Comparison of ENCODE assay signal across 2 cellular contexts in genomic region chr20:63167026-63167917, GRCh38.
TF ChIP-seq lines count a peak whose summit lies in the region.

No MANE protein-coding gene starts in this region.

TF ChIP-seq in HCT116, 20 proteins besides CTCF, POLR2A, EP300 and RAD21:
- TF ChIP-seq EGR1 (IDR thresholded peaks at IDR 0.05; ENCODE audit: low read depth): no peak
- TF ChIP-seq SRF (IDR thresholded peaks at IDR 0.05; ENCODE audit: low read depth): no peak
- TF ChIP-seq ELF1 (IDR thresholded peaks at IDR 0.05; ENCODE audit: borderline replicate concordance, low read depth): no peak
- TF ChIP-seq, protein P1, sequence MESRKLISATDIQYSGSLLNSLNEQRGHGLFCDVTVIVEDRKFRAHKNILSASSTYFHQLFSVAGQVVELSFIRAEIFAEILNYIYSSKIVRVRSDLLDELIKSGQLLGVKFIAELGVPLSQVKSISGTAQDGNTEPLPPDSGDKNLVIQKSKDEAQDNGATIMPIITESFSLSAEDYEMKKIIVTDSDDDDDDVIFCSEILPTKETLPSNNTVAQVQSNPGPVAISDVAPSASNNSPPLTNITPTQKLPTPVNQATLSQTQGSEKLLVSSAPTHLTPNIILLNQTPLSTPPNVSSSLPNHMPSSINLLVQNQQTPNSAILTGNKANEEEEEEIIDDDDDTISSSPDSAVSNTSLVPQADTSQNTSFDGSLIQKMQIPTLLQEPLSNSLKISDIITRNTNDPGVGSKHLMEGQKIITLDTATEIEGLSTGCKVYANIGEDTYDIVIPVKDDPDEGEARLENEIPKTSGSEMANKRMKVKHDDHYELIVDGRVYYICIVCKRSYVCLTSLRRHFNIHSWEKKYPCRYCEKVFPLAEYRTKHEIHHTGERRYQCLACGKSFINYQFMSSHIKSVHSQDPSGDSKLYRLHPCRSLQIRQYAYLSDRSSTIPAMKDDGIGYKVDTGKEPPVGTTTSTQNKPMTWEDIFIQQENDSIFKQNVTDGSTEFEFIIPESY (IDR thresholded peaks at IDR 0.05; ENCODE audit: extremely low read depth, insufficient replicate concordance, low read length): no peak
- TF ChIP-seq FOSL1 (IDR thresholded peaks at IDR 0.05; ENCODE audit: low read depth): no peak
- TF ChIP-seq, protein P2, sequence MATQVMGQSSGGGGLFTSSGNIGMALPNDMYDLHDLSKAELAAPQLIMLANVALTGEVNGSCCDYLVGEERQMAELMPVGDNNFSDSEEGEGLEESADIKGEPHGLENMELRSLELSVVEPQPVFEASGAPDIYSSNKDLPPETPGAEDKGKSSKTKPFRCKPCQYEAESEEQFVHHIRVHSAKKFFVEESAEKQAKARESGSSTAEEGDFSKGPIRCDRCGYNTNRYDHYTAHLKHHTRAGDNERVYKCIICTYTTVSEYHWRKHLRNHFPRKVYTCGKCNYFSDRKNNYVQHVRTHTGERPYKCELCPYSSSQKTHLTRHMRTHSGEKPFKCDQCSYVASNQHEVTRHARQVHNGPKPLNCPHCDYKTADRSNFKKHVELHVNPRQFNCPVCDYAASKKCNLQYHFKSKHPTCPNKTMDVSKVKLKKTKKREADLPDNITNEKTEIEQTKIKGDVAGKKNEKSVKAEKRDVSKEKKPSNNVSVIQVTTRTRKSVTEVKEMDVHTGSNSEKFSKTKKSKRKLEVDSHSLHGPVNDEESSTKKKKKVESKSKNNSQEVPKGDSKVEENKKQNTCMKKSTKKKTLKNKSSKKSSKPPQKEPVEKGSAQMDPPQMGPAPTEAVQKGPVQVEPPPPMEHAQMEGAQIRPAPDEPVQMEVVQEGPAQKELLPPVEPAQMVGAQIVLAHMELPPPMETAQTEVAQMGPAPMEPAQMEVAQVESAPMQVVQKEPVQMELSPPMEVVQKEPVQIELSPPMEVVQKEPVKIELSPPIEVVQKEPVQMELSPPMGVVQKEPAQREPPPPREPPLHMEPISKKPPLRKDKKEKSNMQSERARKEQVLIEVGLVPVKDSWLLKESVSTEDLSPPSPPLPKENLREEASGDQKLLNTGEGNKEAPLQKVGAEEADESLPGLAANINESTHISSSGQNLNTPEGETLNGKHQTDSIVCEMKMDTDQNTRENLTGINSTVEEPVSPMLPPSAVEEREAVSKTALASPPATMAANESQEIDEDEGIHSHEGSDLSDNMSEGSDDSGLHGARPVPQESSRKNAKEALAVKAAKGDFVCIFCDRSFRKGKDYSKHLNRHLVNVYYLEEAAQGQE (IDR thresholded peaks at IDR 0.05; ENCODE audit: low read depth): no peak
- no peak for TF ChIP-seq SIN3A (IDR thresholded peaks at IDR 0.05; ENCODE audit: low read depth)
- TF ChIP-seq YY1 (IDR thresholded peaks at IDR 0.05; ENCODE audit: extremely low read depth, insufficient replicate concordance, low read depth, low read length): no peak
- TF ChIP-seq POLR2AphosphoS5 (IDR thresholded peaks at IDR 0.05; ENCODE audit: low read depth, low read length): no peak
- no peak for TF ChIP-seq TCF7L2 (IDR thresholded peaks at IDR 0.05; ENCODE audit: borderline replicate concordance, extremely low read depth, insufficient read depth, insufficient read length)
- no peak for TF ChIP-seq ZNF274 (IDR thresholded peaks at IDR 0.05; ENCODE audit: low read depth, low read length)
- TF ChIP-seq EZH2phosphoT487 (IDR thresholded peaks at IDR 0.05; ENCODE audit: borderline replicate concordance): no peak
- TF ChIP-seq SP1 (IDR thresholded peaks at IDR 0.05; ENCODE audit: low read depth): no peak
- no peak for TF ChIP-seq CBX3 (IDR thresholded peaks at IDR 0.05; ENCODE audit: low read depth)
- no peak for TF ChIP-seq EZH2 (IDR thresholded peaks at IDR 0.05)
- TF ChIP-seq ATF3 (IDR thresholded peaks at IDR 0.05): no peak
- TF ChIP-seq JUND (IDR thresholded peaks at IDR 0.05): no peak
- TF ChIP-seq, protein P3, sequence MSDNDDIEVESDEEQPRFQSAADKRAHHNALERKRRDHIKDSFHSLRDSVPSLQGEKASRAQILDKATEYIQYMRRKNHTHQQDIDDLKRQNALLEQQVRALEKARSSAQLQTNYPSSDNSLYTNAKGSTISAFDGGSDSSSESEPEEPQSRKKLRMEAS (IDR thresholded peaks at IDR 0.05): no peak
- no peak for TF ChIP-seq CEBPB (IDR thresholded peaks at IDR 0.05; ENCODE audit: low read depth)

TF ChIP-seq in K562, 482 proteins besides CTCF, POLR2A, EP300 and RAD21:
- TF ChIP-seq ZNF699 (CRISPR knock-in tag; IDR thresholded peaks at IDR 0.05; ENCODE audit: insufficient replicate concordance) (no peak), CHD2 (IDR thresholded peaks at IDR 0.05; ENCODE audit: low read depth, low read length) (no peak), RBM39 (optimal IDR thresholded peaks at IDR 0.05; ENCODE audit: low read depth, low read length) (no peak)
